In the genomic region with DNA sequence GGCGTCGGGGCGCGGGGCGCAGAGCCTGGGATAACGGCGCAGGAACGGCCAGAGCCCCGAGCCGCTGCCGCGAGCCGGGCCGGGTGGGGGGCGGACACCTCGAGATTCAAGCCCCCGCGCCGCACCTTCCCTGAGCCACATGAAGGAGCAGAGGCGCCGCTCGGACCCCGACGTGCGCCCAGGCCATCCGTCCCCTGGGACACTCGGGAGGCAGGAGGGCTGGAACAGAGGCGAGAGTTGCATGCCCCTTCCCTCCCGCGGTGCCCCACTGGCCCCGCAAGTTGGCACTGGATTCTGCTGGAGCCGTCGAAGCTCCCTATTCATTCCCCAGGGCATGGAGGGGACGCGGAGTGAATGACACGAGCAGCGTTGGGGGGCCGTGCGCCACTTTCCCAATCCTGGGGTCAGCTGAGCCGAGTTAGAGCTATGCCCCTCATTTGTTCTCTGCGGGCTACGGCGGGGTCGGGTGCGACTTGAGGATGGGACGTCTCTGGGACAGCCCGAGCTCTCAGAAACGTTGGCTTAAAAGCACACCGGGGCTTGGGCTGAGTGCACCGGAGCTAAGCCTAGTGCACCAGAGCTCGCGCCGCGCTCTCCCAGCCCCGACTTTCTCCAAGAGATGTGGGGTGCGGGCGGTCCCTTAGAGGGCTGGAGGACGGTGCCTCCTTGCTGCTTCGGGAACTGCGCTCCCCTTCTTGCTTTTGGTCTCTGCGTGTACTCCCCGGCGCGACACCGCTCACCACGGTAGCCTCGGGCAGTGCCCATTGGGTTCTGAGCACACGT, we compare ENCODE assay signal across 12 cellular contexts. TPM values are rescaled to one million over a fixed set of nuclear protein-coding genes. Genes with fewer than 3 reads are reported as not detected.
DNase-seq lines count a peak whose midpoint lies in the region; ATAC-seq and TF ChIP-seq lines count a peak whose summit lies in the region.
"Had no signal": no experiment of that assay in that cellular context is flagged by ENCODE, and none has a peak within 500 bp of the region (broad histone marks: within the 10 kb centered on the region; RNA-seq: fewer than 3 reads in every experiment).

No MANE protein-coding gene starts in this region.

- H3K27ac ChIP-seq in iPS DF 6.9 (ENCODE audit: low read length) (no peak overlapping the region), parathyroid adenoma (peak overlapping the region; percentile 17), vagina (no peak overlapping the region)
- H3K27ac ChIP-seq: neutrophil, SJSA1, thyroid gland had no signal

- no CpG with 5 or more reads among the region's 68 CpGs for WGBS in iPS DF 6.9 (ENCODE audit: insufficient coverage, insufficient read length)

- H3K4me2 ChIP-seq in parathyroid adenoma (ENCODE audit: low read length) = peak overlapping the region; percentile 64

- peak overlapping the region; percentile 67 for H2AFZ ChIP-seq in parathyroid adenoma

- TF ChIP-seq CTCF in parathyroid adenoma (IDR thresholded peaks at IDR 0.05) (no peak), vagina (IDR thresholded peaks at IDR 0.05) (no peak)

- H3K4me1 ChIP-seq in iPS DF 6.9 (ENCODE audit: control insufficient read depth, insufficient read depth, low read length) (no peaks in the 10 kb centered on the region; the same call in 1 of the 2 replicates), parathyroid adenoma (peaks cover 27% of the 10 kb centered on the region), vagina (peaks cover 20% of the 10 kb centered on the region)
- H3K4me1 ChIP-seq: SJSA1 had no signal

- H3K79me2 ChIP-seq in parathyroid adenoma = no peaks in the 10 kb centered on the region

- H3K9me3 ChIP-seq in iPS DF 6.9 (ENCODE audit: control insufficient read depth, insufficient read depth, low read length) (no peaks in the 10 kb centered on the region), parathyroid adenoma (ENCODE audit: control insufficient read depth, low read length) (no peaks in the 10 kb centered on the region), vagina (no peaks in the 10 kb centered on the region)
- H3K9me3 ChIP-seq: neutrophil, SJSA1, thyroid gland had no signal

- peak; percentile 4 for DNase-seq in stimulated activated CD4-positive, alpha-beta T cell treated with anti-CD3 and anti-CD28 coated beads, Interleukin-15, amount 100 ng/mL, for 24 hours
- no peak for DNase-seq in stimulated activated CD4-positive, alpha-beta T cell treated with anti-CD3 and anti-CD28 coated beads, Interleukin-2, amount 100 ng/mL, for 48 hours
- no peak for DNase-seq in iPS DF 6.9 (ENCODE audit: low read depth, low spot score)
- DNase-seq in vagina (ENCODE audit: extremely low spot score in 2 of 2) = no peak
- DNase-seq in SW 1271 (lab: John Stamatoyannopoulos, UW) = no peak
- DNase-seq: activated B cell treated with CpG ODN at 0.5 μM for 24 hours, thyroid gland had no signal

- ATAC-seq in GM19035 (IDR thresholded peaks at IDR 0.05; ENCODE audit: unreplicated experiment) (no peak), HG02840 (IDR thresholded peaks at IDR 0.05; ENCODE audit: low FRiP score, unreplicated experiment) (no peak)

- H3K27me3 ChIP-seq in iPS DF 6.9 (ENCODE audit: control insufficient read depth, insufficient read depth, low read length) (peaks cover 27% of the 10 kb centered on the region), parathyroid adenoma (ENCODE audit: control insufficient read depth, insufficient read depth, low read length) (no peaks in the 10 kb centered on the region), vagina (no peaks in the 10 kb centered on the region)

- TF ChIP-seq POLR2A in vagina (IDR thresholded peaks at IDR 0.05) = no peak

- H3K36me3 ChIP-seq in iPS DF 6.9 (ENCODE audit: control insufficient read depth, insufficient read depth, low read length) (no peaks in the 10 kb centered on the region; the same call in 1 of the 2 replicates), parathyroid adenoma (ENCODE audit: control insufficient read depth, insufficient read depth, low read length) (no peaks in the 10 kb centered on the region), vagina (no peaks in the 10 kb centered on the region)
- H3K36me3 ChIP-seq: neutrophil, SJSA1, thyroid gland had no signal

- intact Hi-C loops in vagina (cut with DNase I) = no loop called here

- no peak overlapping the region for H3K9ac ChIP-seq in parathyroid adenoma

- H3K4me3 ChIP-seq in iPS DF 6.9 (ENCODE audit: low read length) (peak overlapping the region; percentile 46; the same call in 1 of the 2 replicates), parathyroid adenoma (ENCODE audit: low read depth, low read length) (peak overlapping the region; percentile 53), vagina (peak overlapping the region; percentile 44 to 55)
- H3K4me3 ChIP-seq: SJSA1, thyroid gland had no signal

RNA-seq across cellular contexts. Expression of a gene that starts 0.6 kb away (rescaled TPM):
- 2.0 TPM for total RNA-seq in vagina
- total RNA-seq: activated B cell treated with CpG ODN at 0.5 μM for 24 hours, SJSA1 had no signal
